16 cellular contexts compared by ENCODE assay signal in genomic region chr14:88750945-88751344, GRCh38. TPM values are rescaled to one million over a fixed set of nuclear protein-coding genes. Genes with fewer than 3 reads are reported as not detected.
DNase-seq lines count a peak whose midpoint lies in the region; ATAC-seq, FAIRE-seq and TF ChIP-seq lines count a peak whose summit lies in the region.
"Had no signal": no experiment of that assay in that cellular context is flagged by ENCODE, and none has a peak within 500 bp of the region (broad histone marks: within the 10 kb centered on the region; RNA-seq: fewer than 3 reads in every experiment).

No MANE protein-coding gene starts in this region.

- H3K36me3 Mint-ChIP-seq in GM23338 (ENCODE audit: low read depth) (no peaks in the 10 kb centered on the region), CD14-positive monocyte (no peaks in the 10 kb centered on the region)

- H3K27ac Mint-ChIP-seq in GM23338 = peak overlapping the region; percentile 35
- H3K27ac Mint-ChIP-seq in CD14-positive monocyte = no peak overlapping the region
- H3K27ac Mint-ChIP-seq: H9, HFFc6 had no signal

- H3K9me2 ChIP-seq in GM23338 (ENCODE audit: insufficient read depth) = no peaks in the 10 kb centered on the region

- H3K27ac ChIP-seq in A549 = peak overlapping the region in 1 of 2 experiments; percentile 20; a peak in 2 of 6 replicates
- no peak overlapping the region for H3K27ac ChIP-seq in GM23338 (ENCODE audit: low read depth)
- H3K27ac ChIP-seq in upper lobe of right lung = no peak overlapping the region
- H3K27ac ChIP-seq: GM23248, HL-60, KMS-11 had no signal

- H3F3A ChIP-seq in GM23338 (replicated peaks; ENCODE audit: low read depth) = no peaks in the 10 kb centered on the region

- CTCF ChIA-PET in A549 (lab: Yijun Ruan, JAX) = interaction anchor here (0.6 to 0.8 kb wide), 3 partner anchors 75 to 1381 kb away, joined by 3 read pairs; no protein-coding TSS in a partner anchor

- POLR2A ChIA-PET in A549 (lab: Yijun Ruan, JAX) = no interaction called here

- no peaks in the 10 kb centered on the region for H3K4me1 Mint-ChIP-seq in GM23338
- H3K4me1 Mint-ChIP-seq in CD14-positive monocyte = no peaks in the 10 kb centered on the region
- H3K4me1 Mint-ChIP-seq: H9 had no signal

- TF ChIP-seq CTCF in A549 (IDR thresholded peaks at IDR 0.05) (no peak), GM23338 (conservative IDR thresholded peaks at IDR 0.05; ENCODE audit: low read depth in 2 of 2) (no peak), CD14-positive monocyte (IDR thresholded peaks at IDR 0.05) (no peak), upper lobe of right lung (IDR thresholded peaks at IDR 0.05) (no peak)

- H3K27me3 Mint-ChIP-seq in GM23338 (ENCODE audit: insufficient read depth, low read depth, poor library complexity) (no peaks in the 10 kb centered on the region), CD14-positive monocyte (ENCODE audit: low read depth in 3 of 3) (peaks cover 0 to 1% (median 0%) of the 10 kb centered on the region in 3 donors)

- no peak overlapping the region for H3K4me3 Mint-ChIP-seq in GM23338
- no peak overlapping the region for H3K4me3 Mint-ChIP-seq in CD14-positive monocyte
- H3K4me3 Mint-ChIP-seq: H9, HFFc6 had no signal

- H3K36me3 ChIP-seq in GM23338 (ENCODE audit: insufficient read depth) (no peaks in the 10 kb centered on the region), upper lobe of right lung (no peaks in the 10 kb centered on the region)

- no peaks in the 10 kb centered on the region for H3K79me2 ChIP-seq in GM23338 (replicated peaks; ENCODE audit: insufficient read depth)

- FAIRE-seq in A549 (lab: Jason Lieb, UNC) = no peak
- FAIRE-seq in islet of Langerhans (lab: Jason Lieb, UNC) = peak; percentile 21
- FAIRE-seq: GM12878, GM18507 had no signal

- TF ChIP-seq POLR2A in A549 (IDR thresholded peaks at IDR 0.05; ENCODE audit: low read length) = no peak

- no peaks in the 10 kb centered on the region for H4K20me1 ChIP-seq in GM23338 (replicated peaks; ENCODE audit: insufficient read depth)

- H3K9me3 Mint-ChIP-seq in GM23338 (no peaks in the 10 kb centered on the region), CD14-positive monocyte (peaks cover 0 to 2% (median 0%) of the 10 kb centered on the region in 7 donors)
- H3K9me3 Mint-ChIP-seq: H9, HFFc6 had no signal

- H3K4me3 ChIP-seq in A549 = no peak overlapping the region
- H3K4me3 ChIP-seq in GM23338 = no peak overlapping the region
- H3K4me3 ChIP-seq in upper lobe of right lung = no peak overlapping the region
- H3K4me3 ChIP-seq: GM12878, GM23248 had no signal

- H3K4me1 ChIP-seq in A549 = peaks cover 31% of the 10 kb centered on the region
- no peaks in the 10 kb centered on the region for H3K4me1 ChIP-seq in GM23338 (ENCODE audit: insufficient read depth)
- H3K4me1 ChIP-seq in upper lobe of right lung = no peaks in the 10 kb centered on the region

- WGBS in A549 (ENCODE audit: missing lambda C conversion rate) = 91% methylated on average over 1 of the region's 1 CpG

- intact Hi-C loops in CD14-positive monocyte (cut with micrococcal nuclease) (no loop called here), upper lobe of right lung (cut with DNase I) (no loop called here)

- peak overlapping the region; percentile 25; the same call in 1 of the 2 replicates for H2AFZ ChIP-seq in GM23338
- H2AFZ ChIP-seq: GM23248 had no signal

- H3K9me3 ChIP-seq in A549 (no peaks in the 10 kb centered on the region), upper lobe of right lung (no peaks in the 10 kb centered on the region)

- H3K27me3 ChIP-seq in GM23338 (ENCODE audit: insufficient read depth) (no peaks in the 10 kb centered on the region), upper lobe of right lung (no peaks in the 10 kb centered on the region)

- no peak for TF ChIP-seq EP300 in A549 (IDR thresholded peaks at IDR 0.05)

- DNase-seq in A549 (ENCODE audit: low read depth in 1 of 2, low spot score in 1 of 2) = no peak
- DNase-seq in GM23338 (ENCODE audit: low spot score) = no peak
- peak; percentile 15 for DNase-seq in OCI-M1 (lab: John Stamatoyannopoulos, UW)
- DNase-seq in CD14-positive monocyte (ENCODE audit: low spot score) = no peak
- no peak for DNase-seq in upper lobe of right lung
- DNase-seq: DMS79, GM23248, H9, HFFc6 had no signal

- TF ChIP-seq RAD21 in A549 (conservative IDR thresholded peaks at IDR 0.05 in 1 of 2, IDR thresholded peaks at IDR 0.05 in 1 of 2) = no peak

- H3K4me2 ChIP-seq in A549 (peak overlapping the region; percentile 7; the same call in 1 of the 3 replicates), GM23338 (no peak overlapping the region)
- H3K4me2 ChIP-seq: KMS-11 had no signal

- ATAC-seq in A549 = no peak
- ATAC-seq in GM23338 = no peak
- no peak for ATAC-seq in HG03108 (IDR thresholded peaks at IDR 0.05; ENCODE audit: unreplicated experiment)
- ATAC-seq in upper lobe of right lung = no peak
- ATAC-seq: GM12878 had no signal

TF ChIP-seq in A549, 52 proteins besides CTCF, POLR2A, EP300 and RAD21:
- peak; percentile 62 to 90; a peak in 3 of 4 replicates for TF ChIP-seq CEBPB (IDR thresholded peaks at IDR 0.05)
- TF ChIP-seq MAFK (IDR thresholded peaks at IDR 0.05; ENCODE audit: partially characterized antibody) = peak; percentile 8
- TF ChIP-seq MAX (IDR thresholded peaks at IDR 0.05) = no peak

TF ChIP-seq in GM23338, 12 proteins besides CTCF, POLR2A, EP300 and RAD21 (continues in another document):
- no peak for TF ChIP-seq POLR2AphosphoS5 (IDR thresholded peaks at IDR 0.05; ENCODE audit: low read depth)
- no peak for TF ChIP-seq REST (IDR thresholded peaks at IDR 0.05; ENCODE audit: unreplicated experiment)
- TF ChIP-seq JUNB (IDR thresholded peaks at IDR 0.05; ENCODE audit: unreplicated experiment) = no peak
- TF ChIP-seq EZH2 (IDR thresholded peaks at IDR 0.05; ENCODE audit: low read depth, unreplicated experiment) = no peak
- TF ChIP-seq CREB1 (CRISPR knock-in tag; IDR thresholded peaks at IDR 0.05; ENCODE audit: low read depth) = no peak
- no peak for TF ChIP-seq ZNF331 (CRISPR knock-in tag; IDR thresholded peaks at IDR 0.05; ENCODE audit: low read depth)
- no peak for TF ChIP-seq STAT1 (IDR thresholded peaks at IDR 0.05; ENCODE audit: unreplicated experiment)
- TF ChIP-seq ETS1 (IDR thresholded peaks at IDR 0.05) = no peak

RNA-seq across cellular contexts. Expression of gene EML5, which starts 41.8 kb away (rescaled TPM):
- polyA plus RNA-seq in A549 (2011; rRNA removed) (0.40 and 0.62 TPM in 2 replicates), A549 (2017; fragmentation: RNase III; extraction: RNeasy Plus Mini Kit Qiagen cat#74134 plus additional on column Dnase treatment) (0.44 to 0.86 TPM (median 0.54 TPM) in 3 replicates), GM23338 (2016; fragmentation: Nextera tagmentation; extraction: Ambion mirVana) (0.16 and 0.18 TPM in 2 replicates), CD14-positive monocyte (not detected)
- 0.04 and 0.14 TPM in 2 replicates for polyA plus RNA-seq in A549 (2012; cell fraction: cytosol; rRNA removed)
- polyA plus RNA-seq in A549 (2012; cell fraction: nucleus; rRNA removed) = 0.05 and 0.34 TPM in 2 replicates
- 0.83 and 0.88 TPM in 2 replicates for polyA minus RNA-seq in A549 (2011; rRNA and poly(A)+ RNA removed)
- total RNA-seq in GM23338 (2014; rRNA removed; shearing (Covaris generic)) = 1.0 and 1.6 TPM in 2 replicates
- total RNA-seq in upper lobe of right lung = 2.3 TPM
- total RNA-seq: G401 had no signal
